In the genomic region with DNA sequence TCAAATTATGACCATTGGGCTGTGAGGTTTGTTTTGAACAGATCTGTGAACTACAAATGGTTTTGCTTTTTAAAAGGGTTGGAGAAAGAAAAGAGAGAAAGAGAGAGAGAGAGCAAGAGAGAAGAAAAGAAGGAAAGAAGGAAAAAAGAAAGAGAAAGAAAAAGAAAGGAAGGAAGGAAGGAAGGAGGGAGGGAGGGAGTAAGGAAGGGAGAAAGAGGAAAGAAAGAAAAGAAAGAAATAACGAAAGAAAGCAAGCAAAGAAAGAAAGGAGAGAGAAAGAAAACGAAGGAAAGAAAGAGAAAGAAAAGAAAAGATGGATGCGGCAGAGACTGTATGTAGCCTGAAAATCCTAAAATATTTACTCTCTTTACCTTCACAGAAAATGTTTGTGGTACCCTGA, we compare ENCODE assay signal across 20 cellular contexts.
DNase-seq lines count a peak whose midpoint lies in the region; ATAC-seq and TF ChIP-seq lines count a peak whose summit lies in the region.
"Had no signal": no experiment of that assay in that cellular context is flagged by ENCODE, and none has a peak within 500 bp of the region (broad histone marks: within the 10 kb centered on the region; RNA-seq: fewer than 3 reads in every experiment).

No MANE protein-coding gene starts in this region.

- H3K36me3 Mint-ChIP-seq in activated naive CD8-positive, alpha-beta T cell = peaks cover 25% of the 10 kb centered on the region
- peaks cover 37% of the 10 kb centered on the region for H3K36me3 Mint-ChIP-seq in activated naive CD8-positive, alpha-beta T cell treated with anti-CD3 and anti-CD28 coated beads, Interleukin-2, amount 50 U/mL, for 24 hours (ENCODE audit: low read depth)
- H3K36me3 Mint-ChIP-seq in CD8-positive, alpha-beta T cell = peaks cover 80% of the 10 kb centered on the region
- H3K36me3 Mint-ChIP-seq in T-helper 17 cell (ENCODE audit: low read depth) = peaks cover 19% of the 10 kb centered on the region
- peaks cover 24 to 86% (median 48%) of the 10 kb centered on the region in 3 donors for H3K36me3 Mint-ChIP-seq in naive thymus-derived CD8-positive, alpha-beta T cell

- WGBS in right lobe of liver (ENCODE audit: insufficient coverage, low coverage, low lambda C conversion rate, missing lambda C conversion rate) = 86% methylated on average over 3 of the region's 3 CpGs

- no peaks in the 10 kb centered on the region for H3K9me3 ChIP-seq in CD8-positive, alpha-beta T cell (ENCODE audit: low read length)
- H3K9me3 ChIP-seq in T-helper 17 cell (ENCODE audit: control insufficient read depth, low read length, poor library complexity, severe bottlenecking) = peaks cover 2% of the 10 kb centered on the region
- no peaks in the 10 kb centered on the region for H3K9me3 ChIP-seq in right lobe of liver
- H3K9me3 ChIP-seq: A549, SJCRH30 had no signal

- H3K27me3 Mint-ChIP-seq in activated naive CD8-positive, alpha-beta T cell = no peaks in the 10 kb centered on the region
- H3K27me3 Mint-ChIP-seq in activated naive CD8-positive, alpha-beta T cell treated with anti-CD3 and anti-CD28 coated beads, Interleukin-2, amount 50 U/mL, for 24 hours = no peaks in the 10 kb centered on the region
- H3K27me3 Mint-ChIP-seq in CD8-positive, alpha-beta T cell (ENCODE audit: low read depth) = no peaks in the 10 kb centered on the region
- no peaks in the 10 kb centered on the region for H3K27me3 Mint-ChIP-seq in T-helper 17 cell
- H3K27me3 Mint-ChIP-seq in naive thymus-derived CD8-positive, alpha-beta T cell = no peaks in the 10 kb centered on the region

- no peaks in the 10 kb centered on the region for H3K27me3 ChIP-seq in CD8-positive, alpha-beta T cell (ENCODE audit: insufficient read depth, low read length)
- no peaks in the 10 kb centered on the region for H3K27me3 ChIP-seq in right lobe of liver
- H3K27me3 ChIP-seq: SJCRH30 had no signal

- H3K36me3 ChIP-seq in CD8-positive, alpha-beta T cell (ENCODE audit: insufficient read depth, low read length) = no peaks in the 10 kb centered on the region
- no peaks in the 10 kb centered on the region for H3K36me3 ChIP-seq in right lobe of liver
- H3K36me3 ChIP-seq: SJCRH30 had no signal

- no peak overlapping the region for H3K4me3 ChIP-seq in CD8-positive, alpha-beta T cell (ENCODE audit: low read depth, low read length)
- no peak overlapping the region for H3K4me3 ChIP-seq in right lobe of liver
- H3K4me3 ChIP-seq: A549, SJCRH30 had no signal

- peaks cover 7% of the 10 kb centered on the region for H3K9me3 Mint-ChIP-seq in activated naive CD8-positive, alpha-beta T cell (ENCODE audit: low read depth)
- peaks cover 11% of the 10 kb centered on the region for H3K9me3 Mint-ChIP-seq in activated naive CD8-positive, alpha-beta T cell treated with anti-CD3 and anti-CD28 coated beads, Interleukin-2, amount 50 U/mL, for 24 hours
- no peaks in the 10 kb centered on the region for H3K9me3 Mint-ChIP-seq in CD8-positive, alpha-beta T cell
- peaks cover 0 to 11% (median 8%) of the 10 kb centered on the region in 9 donors for H3K9me3 Mint-ChIP-seq in naive thymus-derived CD8-positive, alpha-beta T cell

- H3K27ac ChIP-seq in CD8-positive, alpha-beta T cell (ENCODE audit: low read depth, low read length) = no peak overlapping the region
- H3K27ac ChIP-seq in right lobe of liver (no peak overlapping the region), RWPE1 (no peak overlapping the region)
- H3K27ac ChIP-seq: A549, SJCRH30 had no signal

- peak overlapping the region; percentile 79 for H3K27ac Mint-ChIP-seq in activated naive CD8-positive, alpha-beta T cell
- no peak overlapping the region for H3K27ac Mint-ChIP-seq in activated naive CD8-positive, alpha-beta T cell treated with anti-CD3 and anti-CD28 coated beads, Interleukin-2, amount 50 U/mL, for 24 hours
- no peak overlapping the region for H3K27ac Mint-ChIP-seq in CD8-positive, alpha-beta T cell
- H3K27ac Mint-ChIP-seq in T-helper 17 cell = peak overlapping the region; percentile 32
- peak overlapping the region in 8 of 10 donors; percentile 36 to 84 (median 64) for H3K27ac Mint-ChIP-seq in naive thymus-derived CD8-positive, alpha-beta T cell

- CTCF ChIA-PET in CD8-positive, alpha-beta T cell (lab: Charles Lee) = no interaction called here
- CTCF ChIA-PET in RWPE1 (lab: Yijun Ruan, JAX) = no interaction called here

- POLR2A ChIA-PET in CD8-positive, alpha-beta T cell (lab: Charles Lee) = no interaction called here
- POLR2A ChIA-PET in naive thymus-derived CD8-positive, alpha-beta T cell (lab: Charles Lee) = no interaction called here
- POLR2A ChIA-PET in RWPE1 (lab: Yijun Ruan, JAX; ENCODE audit: low non-redundant PET) = no interaction called here

- no peak overlapping the region for H3K4me3 Mint-ChIP-seq in activated naive CD8-positive, alpha-beta T cell
- H3K4me3 Mint-ChIP-seq in activated naive CD8-positive, alpha-beta T cell treated with anti-CD3 and anti-CD28 coated beads, Interleukin-2, amount 50 U/mL, for 24 hours = no peak overlapping the region
- no peak overlapping the region for H3K4me3 Mint-ChIP-seq in CD8-positive, alpha-beta T cell
- H3K4me3 Mint-ChIP-seq in T-helper 17 cell = no peak overlapping the region
- H3K4me3 Mint-ChIP-seq in naive thymus-derived CD8-positive, alpha-beta T cell = no peak overlapping the region

- DNase-seq in activated naive CD8-positive, alpha-beta T cell treated with anti-CD3 and anti-CD28 coated beads, Interleukin-2, amount 50 U/mL, for 24 hours = no peak
- no peak for DNase-seq in CD8-positive, alpha-beta T cell
- DNase-seq in T-helper 17 cell (no peak), right lobe of liver (no peak), RWPE1 (ENCODE audit: low spot score) (no peak)
- no peak for DNase-seq in naive thymus-derived CD8-positive, alpha-beta T cell
- DNase-seq: AML-193, C1 segment of cervical spinal cord, H7, Kasumi-1, MV-4-11, NCI-H1105, NCI-H1436 treated with DMSO at 0.1 percent for 48 hours, NCI-H187 treated with DMSO at 0.1 percent for 48 hours, NCI-H524, NCI-H748 treated with DMSO at 0.1 percent for 48 hours, SJCRH30 had no signal

- ATAC-seq in activated naive CD8-positive, alpha-beta T cell treated with anti-CD3 and anti-CD28 coated beads, Interleukin-2, amount 50 U/mL, for 24 hours = no peak
- no peak for ATAC-seq in CD8-positive, alpha-beta T cell
- no peak for ATAC-seq in T-helper 17 cell
- no peak for ATAC-seq in naive thymus-derived CD8-positive, alpha-beta T cell
- no peak for ATAC-seq in right lobe of liver
- ATAC-seq: A549, HepG2 had no signal

- intact Hi-C loops in CD8-positive, alpha-beta T cell (cut with DNase I, micrococcal nuclease) = no loop called here
- intact Hi-C loops in right lobe of liver (cut with DNase I) = no loop called here

- H3K4me1 Mint-ChIP-seq in activated naive CD8-positive, alpha-beta T cell (ENCODE audit: low read depth) = peaks cover 26% of the 10 kb centered on the region
- peaks cover 33% of the 10 kb centered on the region for H3K4me1 Mint-ChIP-seq in activated naive CD8-positive, alpha-beta T cell treated with anti-CD3 and anti-CD28 coated beads, Interleukin-2, amount 50 U/mL, for 24 hours
- H3K4me1 Mint-ChIP-seq in CD8-positive, alpha-beta T cell (ENCODE audit: low read depth) = peaks cover 48% of the 10 kb centered on the region
- H3K4me1 Mint-ChIP-seq in T-helper 17 cell = peaks cover 29% of the 10 kb centered on the region
- H3K4me1 Mint-ChIP-seq in naive thymus-derived CD8-positive, alpha-beta T cell = peaks cover 17 to 44% (median 32%) of the 10 kb centered on the region in 4 donors

- no peaks in the 10 kb centered on the region for H3K4me1 ChIP-seq in CD8-positive, alpha-beta T cell (ENCODE audit: insufficient read depth, low read length)
- no peaks in the 10 kb centered on the region for H3K4me1 ChIP-seq in right lobe of liver
- H3K4me1 ChIP-seq: A549, SJCRH30 had no signal

- TF ChIP-seq CTCF in CD8-positive, alpha-beta T cell (IDR thresholded peaks at IDR 0.05) = peak; percentile 15
- TF ChIP-seq CTCF in right lobe of liver (IDR thresholded peaks at IDR 0.05) (no peak), RWPE1 (conservative IDR thresholded peaks at IDR 0.05; ENCODE audit: low read depth) (no peak)

- no peak for TF ChIP-seq POLR2A in right lobe of liver (IDR thresholded peaks at IDR 0.05)

Comparison
In these comparisons a context has a peak if more than half of its experiments do, and no peak if none do; other contexts are left out.
1. H3K27ac Mint-ChIP-seq: peak in activated naive CD8-positive, alpha-beta T cell (single experiment), T-helper 17 cell (single experiment) and naive thymus-derived CD8-positive, alpha-beta T cell (8 of 10); none in activated naive CD8-positive, alpha-beta T cell treated with anti-CD3 and anti-CD28 coated beads, Interleukin-2, amount 50 U/mL, for 24 hours (single experiment) and CD8-positive, alpha-beta T cell (single experiment).